ENCODE assay signal across 29 cellular contexts in the genomic region with DNA sequence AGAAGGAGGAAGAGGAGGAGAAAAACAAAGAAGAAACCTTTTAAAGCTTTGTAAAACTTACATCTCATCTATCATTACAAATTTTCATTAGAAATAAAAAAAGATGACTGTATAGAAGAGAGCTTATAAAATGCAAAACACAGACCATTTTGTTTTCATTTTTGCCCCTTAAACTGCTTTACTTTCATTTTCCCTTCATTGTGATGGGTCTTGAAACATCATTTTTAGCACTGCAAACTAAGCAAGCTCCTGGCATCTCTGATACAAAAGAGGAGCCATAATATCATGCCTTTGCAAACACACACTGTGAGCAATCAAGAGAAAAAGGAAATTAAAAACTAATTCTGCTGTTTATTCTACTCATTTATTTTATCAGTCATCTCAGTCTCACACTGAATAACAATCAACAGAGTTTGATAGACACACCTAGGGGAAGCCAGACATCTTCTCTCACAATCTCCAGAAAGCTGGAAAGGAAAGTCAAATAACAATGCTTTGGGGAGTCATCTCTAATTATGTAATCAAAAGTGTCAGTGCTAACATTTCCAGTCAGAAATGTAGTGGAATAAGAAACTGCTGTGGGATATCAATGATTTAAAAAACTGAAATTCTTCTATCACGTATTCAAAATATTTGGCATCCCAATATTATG.
"Had no signal": no experiment of that assay in that cellular context is flagged by ENCODE, and none has a peak within 500 bp of the region (broad histone marks: within the 10 kb centered on the region; RNA-seq: fewer than 3 reads in every experiment).

No MANE protein-coding gene starts in this region.

- H3K9me3 ChIP-seq: SJSA1 had no signal

- DNase-seq: activated CD4-positive, alpha-beta T cell treated with anti-CD3 and anti-CD28 coated beads, Interleukin-2, amount 10 ng/mL, durations not matched to agents 24 days and 14 days; activated CD4-positive, alpha-beta T cell treated with anti-CD3 and anti-CD28 coated beads, Interleukin-2, amount 50 U/mL, for 4 hours; activated CD8-positive, alpha-beta T cell treated with anti-CD3 and anti-CD28 coated beads for 36 hours; activated effector memory CD4-positive, alpha-beta T cell treated with anti-CD3 and anti-CD28 coated beads, Interleukin-2, amount 50 U/mL, for 16 hours; activated naive CD4-positive, alpha-beta T cell; activated naive CD4-positive, alpha-beta T cell treated with anti-CD3 and anti-CD28 coated beads, Interleukin-2, amount 50 U/mL, for 16 hours; activated naive CD8-positive, alpha-beta T cell treated with anti-CD3 and anti-CD28 coated beads for 36 hours; activated T-cell treated with anti-CD3 and anti-CD28 coated beads, Interleukin-2, amount 50 U/mL, for 1 hour; activated T-cell treated with anti-CD3 and anti-CD28 coated beads, Interleukin-2, amount 50 U/mL, for 72 hours; amniotic stem cell; aorta; brain microvascular endothelial cell; central memory CD4-positive, alpha-beta T cell; KG1; NCI-H1105; NCI-H1417 treated with DMSO at 0.1 percent for 48 hours; NCI-H1930; NCI-H2081 treated with DMSO at 0.1 percent for 48 hours; NCI-H226; NCI-H446 treated with DMSO at 0.1 percent for 48 hours; NCI-H524; NCI-H69; NCI-H82; SHP77 treated with DMSO at 0.1 percent for 48 hours; SW 1271; T1000 had no signal

- H3K4me1 ChIP-seq: SJSA1 had no signal

- H3K36me3 ChIP-seq: brain microvascular endothelial cell, SJSA1 had no signal

- H3K27me3 ChIP-seq: brain microvascular endothelial cell, SJSA1 had no signal

- H3K4me3 ChIP-seq: SJSA1 had no signal

- ATAC-seq: activated CD8-positive, alpha-beta T cell treated with anti-CD3 and anti-CD28 coated beads for 36 hours; activated T-cell treated with anti-CD3 and anti-CD28 coated beads, Interleukin-2, amount 50 U/mL, for 72 hours; activated T-helper 17 cell treated with anti-CD3 and anti-CD28 coated beads, Interleukin-2, amount 50 U/mL, for 72 hours; Panc1 had no signal

- H3K27ac ChIP-seq: brain microvascular endothelial cell, SJSA1 had no signal
